ENCODE assay signal across 1 cellular context in genomic region chr6:138403801-138404665, GRCh38.
A peak's percentile ranks its signal among the peaks of the same experiment; 100 is the strongest.
TF ChIP-seq lines count a peak whose summit lies in the region.

Gene HEBP2 (plus strand): TSS chr6:138404223. CDS start chr6:138404496, 273 bp downstream.

TF ChIP-seq in K562, 482 proteins besides CTCF, POLR2A, EP300 and RAD21 (continued from another document and continues in another):
- peak; percentile 61 for TF ChIP-seq TAF1 (IDR thresholded peaks at IDR 0.05; ENCODE audit: control insufficient read depth, extremely low read depth, insufficient read depth, low read length, severe bottlenecking)
- TF ChIP-seq POLR2G (IDR thresholded peaks at IDR 0.05; ENCODE audit: low read depth, low read length) = peak; percentile 96
- TF ChIP-seq ZEB2 (IDR thresholded peaks at IDR 0.05) = peak; percentile 61; the same call in 1 of the 2 replicates
- TF ChIP-seq NRF1 (conservative IDR thresholded peaks at IDR 0.05 in 1 of 2, IDR thresholded peaks at IDR 0.05 in 1 of 2) = peak; percentile 86 to 89
- no peak for TF ChIP-seq SRSF9 (IDR thresholded peaks at IDR 0.05; ENCODE audit: borderline replicate concordance, low read depth, low read length)
- TF ChIP-seq ZNF408 (CRISPR knock-in tag; IDR thresholded peaks at IDR 0.05; ENCODE audit: low read depth) = no peak; the same call in 1 of the 2 replicates
- TF ChIP-seq ASH1L (IDR thresholded peaks at IDR 0.05; ENCODE audit: borderline replicate concordance, low read depth, partially characterized antibody) = no peak
- TF ChIP-seq ZNF512 (tag; IDR thresholded peaks at IDR 0.05) = no peak
- TF ChIP-seq, protein P1, sequence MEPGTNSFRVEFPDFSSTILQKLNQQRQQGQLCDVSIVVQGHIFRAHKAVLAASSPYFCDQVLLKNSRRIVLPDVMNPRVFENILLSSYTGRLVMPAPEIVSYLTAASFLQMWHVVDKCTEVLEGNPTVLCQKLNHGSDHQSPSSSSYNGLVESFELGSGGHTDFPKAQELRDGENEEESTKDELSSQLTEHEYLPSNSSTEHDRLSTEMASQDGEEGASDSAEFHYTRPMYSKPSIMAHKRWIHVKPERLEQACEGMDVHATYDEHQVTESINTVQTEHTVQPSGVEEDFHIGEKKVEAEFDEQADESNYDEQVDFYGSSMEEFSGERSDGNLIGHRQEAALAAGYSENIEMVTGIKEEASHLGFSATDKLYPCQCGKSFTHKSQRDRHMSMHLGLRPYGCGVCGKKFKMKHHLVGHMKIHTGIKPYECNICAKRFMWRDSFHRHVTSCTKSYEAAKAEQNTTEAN (CRISPR knock-in tag; IDR thresholded peaks at IDR 0.05) = no peak
- no peak for TF ChIP-seq LEF1 (IDR thresholded peaks at IDR 0.05)
- no peak for TF ChIP-seq ZBTB40 (IDR thresholded peaks at IDR 0.05)
- no peak for TF ChIP-seq ZBTB40 (CRISPR knock-in tag; IDR thresholded peaks at IDR 0.05)
- TF ChIP-seq TSC22D4 (tag; IDR thresholded peaks at IDR 0.05) = no peak
- peak; percentile 62; the same call in 1 of the 2 replicates for TF ChIP-seq POLR2AphosphoS5 (IDR thresholded peaks at IDR 0.05; ENCODE audit: control insufficient read depth, insufficient read depth, low read depth, low read length)
- TF ChIP-seq SNIP1 (IDR thresholded peaks at IDR 0.05; ENCODE audit: low read depth) = 0 out of 2 replicates have a peak, but pooled peaks have one; percentile 15
- TF ChIP-seq RBM39 (optimal IDR thresholded peaks at IDR 0.05; ENCODE audit: low read depth, low read length) = no peak
- TF ChIP-seq, protein P2, sequence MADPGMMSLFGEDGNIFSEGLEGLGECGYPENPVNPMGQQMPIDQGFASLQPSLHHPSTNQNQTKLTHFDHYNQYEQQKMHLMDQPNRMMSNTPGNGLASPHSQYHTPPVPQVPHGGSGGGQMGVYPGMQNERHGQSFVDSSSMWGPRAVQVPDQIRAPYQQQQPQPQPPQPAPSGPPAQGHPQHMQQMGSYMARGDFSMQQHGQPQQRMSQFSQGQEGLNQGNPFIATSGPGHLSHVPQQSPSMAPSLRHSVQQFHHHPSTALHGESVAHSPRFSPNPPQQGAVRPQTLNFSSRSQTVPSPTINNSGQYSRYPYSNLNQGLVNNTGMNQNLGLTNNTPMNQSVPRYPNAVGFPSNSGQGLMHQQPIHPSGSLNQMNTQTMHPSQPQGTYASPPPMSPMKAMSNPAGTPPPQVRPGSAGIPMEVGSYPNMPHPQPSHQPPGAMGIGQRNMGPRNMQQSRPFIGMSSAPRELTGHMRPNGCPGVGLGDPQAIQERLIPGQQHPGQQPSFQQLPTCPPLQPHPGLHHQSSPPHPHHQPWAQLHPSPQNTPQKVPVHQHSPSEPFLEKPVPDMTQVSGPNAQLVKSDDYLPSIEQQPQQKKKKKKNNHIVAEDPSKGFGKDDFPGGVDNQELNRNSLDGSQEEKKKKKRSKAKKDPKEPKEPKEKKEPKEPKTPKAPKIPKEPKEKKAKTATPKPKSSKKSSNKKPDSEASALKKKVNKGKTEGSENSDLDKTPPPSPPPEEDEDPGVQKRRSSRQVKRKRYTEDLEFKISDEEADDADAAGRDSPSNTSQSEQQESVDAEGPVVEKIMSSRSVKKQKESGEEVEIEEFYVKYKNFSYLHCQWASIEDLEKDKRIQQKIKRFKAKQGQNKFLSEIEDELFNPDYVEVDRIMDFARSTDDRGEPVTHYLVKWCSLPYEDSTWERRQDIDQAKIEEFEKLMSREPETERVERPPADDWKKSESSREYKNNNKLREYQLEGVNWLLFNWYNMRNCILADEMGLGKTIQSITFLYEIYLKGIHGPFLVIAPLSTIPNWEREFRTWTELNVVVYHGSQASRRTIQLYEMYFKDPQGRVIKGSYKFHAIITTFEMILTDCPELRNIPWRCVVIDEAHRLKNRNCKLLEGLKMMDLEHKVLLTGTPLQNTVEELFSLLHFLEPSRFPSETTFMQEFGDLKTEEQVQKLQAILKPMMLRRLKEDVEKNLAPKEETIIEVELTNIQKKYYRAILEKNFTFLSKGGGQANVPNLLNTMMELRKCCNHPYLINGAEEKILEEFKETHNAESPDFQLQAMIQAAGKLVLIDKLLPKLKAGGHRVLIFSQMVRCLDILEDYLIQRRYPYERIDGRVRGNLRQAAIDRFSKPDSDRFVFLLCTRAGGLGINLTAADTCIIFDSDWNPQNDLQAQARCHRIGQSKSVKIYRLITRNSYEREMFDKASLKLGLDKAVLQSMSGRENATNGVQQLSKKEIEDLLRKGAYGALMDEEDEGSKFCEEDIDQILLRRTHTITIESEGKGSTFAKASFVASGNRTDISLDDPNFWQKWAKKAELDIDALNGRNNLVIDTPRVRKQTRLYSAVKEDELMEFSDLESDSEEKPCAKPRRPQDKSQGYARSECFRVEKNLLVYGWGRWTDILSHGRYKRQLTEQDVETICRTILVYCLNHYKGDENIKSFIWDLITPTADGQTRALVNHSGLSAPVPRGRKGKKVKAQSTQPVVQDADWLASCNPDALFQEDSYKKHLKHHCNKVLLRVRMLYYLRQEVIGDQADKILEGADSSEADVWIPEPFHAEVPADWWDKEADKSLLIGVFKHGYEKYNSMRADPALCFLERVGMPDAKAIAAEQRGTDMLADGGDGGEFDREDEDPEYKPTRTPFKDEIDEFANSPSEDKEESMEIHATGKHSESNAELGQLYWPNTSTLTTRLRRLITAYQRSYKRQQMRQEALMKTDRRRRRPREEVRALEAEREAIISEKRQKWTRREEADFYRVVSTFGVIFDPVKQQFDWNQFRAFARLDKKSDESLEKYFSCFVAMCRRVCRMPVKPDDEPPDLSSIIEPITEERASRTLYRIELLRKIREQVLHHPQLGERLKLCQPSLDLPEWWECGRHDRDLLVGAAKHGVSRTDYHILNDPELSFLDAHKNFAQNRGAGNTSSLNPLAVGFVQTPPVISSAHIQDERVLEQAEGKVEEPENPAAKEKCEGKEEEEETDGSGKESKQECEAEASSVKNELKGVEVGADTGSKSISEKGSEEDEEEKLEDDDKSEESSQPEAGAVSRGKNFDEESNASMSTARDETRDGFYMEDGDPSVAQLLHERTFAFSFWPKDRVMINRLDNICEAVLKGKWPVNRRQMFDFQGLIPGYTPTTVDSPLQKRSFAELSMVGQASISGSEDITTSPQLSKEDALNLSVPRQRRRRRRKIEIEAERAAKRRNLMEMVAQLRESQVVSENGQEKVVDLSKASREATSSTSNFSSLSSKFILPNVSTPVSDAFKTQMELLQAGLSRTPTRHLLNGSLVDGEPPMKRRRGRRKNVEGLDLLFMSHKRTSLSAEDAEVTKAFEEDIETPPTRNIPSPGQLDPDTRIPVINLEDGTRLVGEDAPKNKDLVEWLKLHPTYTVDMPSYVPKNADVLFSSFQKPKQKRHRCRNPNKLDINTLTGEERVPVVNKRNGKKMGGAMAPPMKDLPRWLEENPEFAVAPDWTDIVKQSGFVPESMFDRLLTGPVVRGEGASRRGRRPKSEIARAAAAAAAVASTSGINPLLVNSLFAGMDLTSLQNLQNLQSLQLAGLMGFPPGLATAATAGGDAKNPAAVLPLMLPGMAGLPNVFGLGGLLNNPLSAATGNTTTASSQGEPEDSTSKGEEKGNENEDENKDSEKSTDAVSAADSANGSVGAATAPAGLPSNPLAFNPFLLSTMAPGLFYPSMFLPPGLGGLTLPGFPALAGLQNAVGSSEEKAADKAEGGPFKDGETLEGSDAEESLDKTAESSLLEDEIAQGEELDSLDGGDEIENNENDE (IDR thresholded peaks at IDR 0.05; ENCODE audit: low read depth, low read length) = no peak
- no peak for TF ChIP-seq CLOCK (CRISPR knock-in tag; IDR thresholded peaks at IDR 0.05; ENCODE audit: borderline replicate concordance)
